Comparison of ENCODE assay signal across 24 cellular contexts in the genomic region with DNA sequence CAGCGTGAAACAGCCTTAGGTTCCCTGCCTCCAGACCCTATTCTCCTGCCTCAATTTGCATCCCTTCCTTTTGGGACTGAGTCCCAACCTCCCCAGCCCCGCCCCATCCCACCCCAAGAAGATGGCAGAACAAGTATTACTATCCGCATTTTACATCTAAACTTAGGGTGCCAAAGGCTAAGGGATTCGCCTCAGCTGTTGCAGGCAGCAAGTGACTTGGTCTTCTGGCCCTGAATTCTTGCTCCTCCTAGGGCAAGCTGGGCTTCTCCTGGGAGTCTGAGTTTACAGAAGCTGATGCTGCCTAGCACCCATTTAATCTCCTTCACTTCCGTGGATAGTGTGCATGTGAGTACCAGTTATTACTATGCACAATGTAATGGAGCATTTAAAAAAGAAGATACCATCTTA.
A peak's percentile ranks its signal among the peaks of the same experiment; 100 is the strongest.
DNase-seq lines count a peak whose midpoint lies in the region; ATAC-seq and TF ChIP-seq lines count a peak whose summit lies in the region.
"Had no signal": no experiment of that assay in that cellular context is flagged by ENCODE, and none has a peak within 500 bp of the region (broad histone marks: within the 10 kb centered on the region; RNA-seq: fewer than 3 reads in every experiment).

No MANE protein-coding gene starts in this region.

- H3K9me2 ChIP-seq in GM23248 (ENCODE audit: insufficient read depth) (no peaks in the 10 kb centered on the region), Karpas-422 (replicated peaks; ENCODE audit: insufficient read depth, low read length) (no peaks in the 10 kb centered on the region)

- peak; percentile 21 to 41 (median 28) for ATAC-seq in right lobe of liver
- no peak for ATAC-seq in effector memory CD8-positive, alpha-beta T cell (replicated peaks)
- ATAC-seq: GM12878, HCT116, PC-3 had no signal

- H3K27ac ChIP-seq in GM23248 (no peak overlapping the region), right lobe of liver (peak overlapping the region in 2 of 3 donors; percentile 72 to 81), Karpas-422 (ENCODE audit: low read length) (no peak overlapping the region)

- H3K36me3 Mint-ChIP-seq in effector memory CD8-positive, alpha-beta T cell (ENCODE audit: insufficient read depth): no peaks in the 10 kb centered on the region
- H3K36me3 Mint-ChIP-seq: CD4-positive, alpha-beta memory T cell had no signal

- peak overlapping the region; percentile 42 for H2AFZ ChIP-seq in GM23248
- no peak overlapping the region for H2AFZ ChIP-seq in Karpas-422 (ENCODE audit: low read length)

- H3K4me2 ChIP-seq in GM23248 (ENCODE audit: unreplicated experiment) (no peak overlapping the region), Karpas-422 (ENCODE audit: low read depth, low read length, poor library complexity, severe bottlenecking) (no peak overlapping the region)

- H3K9me3 ChIP-seq in GM23248 (ENCODE audit: low read depth) (no peaks in the 10 kb centered on the region), NT2/D1 (ENCODE audit: insufficient read depth, low read length) (no peaks in the 10 kb centered on the region), iPS-15b (ENCODE audit: control insufficient read depth, insufficient read depth, low read length) (no peaks in the 10 kb centered on the region), right lobe of liver (no peaks in the 10 kb centered on the region), Karpas-422 (ENCODE audit: low read length) (no peaks in the 10 kb centered on the region)
- H3K9me3 ChIP-seq: BLaER1 treated with 17β-estradiol and CSF1 and Interleukin-3, amounts not matched to agents 10 nM and 100 nM; Caco-2 had no signal

- H3F3A ChIP-seq in GM23248 (ENCODE audit: insufficient read depth): no peaks in the 10 kb centered on the region

- H3K79me2 ChIP-seq in GM23248 (ENCODE audit: insufficient read depth) (no peaks in the 10 kb centered on the region), Karpas-422 (ENCODE audit: low read length) (no peaks in the 10 kb centered on the region)

- WGBS in GM23248 (ENCODE audit: low coverage in 1 of 2, low lambda C conversion rate in 2 of 2, missing lambda C conversion rate in 2 of 2), 2 experiments: 38 to 40% methylated on average over 5 of the region's 5 CpGs
- WGBS in right lobe of liver (ENCODE audit: insufficient coverage, low coverage, low lambda C conversion rate, missing lambda C conversion rate): 6% methylated on average over 3 of the region's 5 CpGs

- H3K9ac ChIP-seq in GM23248: no peak overlapping the region
- no peak overlapping the region for H3K9ac ChIP-seq in NT2/D1 (ENCODE audit: insufficient read length, low read depth)
- no peak overlapping the region for H3K9ac ChIP-seq in iPS-15b (ENCODE audit: low read depth, low read length)
- no peak overlapping the region for H3K9ac ChIP-seq in Karpas-422 (ENCODE audit: low read length)
- H3K9ac ChIP-seq: BLaER1 treated with 17β-estradiol and CSF1 and Interleukin-3, amounts not matched to agents 10 nM and 100 nM had no signal

- H3K9me3 Mint-ChIP-seq in effector memory CD8-positive, alpha-beta T cell: no peaks in the 10 kb centered on the region
- H3K9me3 Mint-ChIP-seq: CD4-positive, alpha-beta memory T cell had no signal

- H3K4me3 ChIP-seq in GM23248 (no peak overlapping the region), NT2/D1 (ENCODE audit: insufficient read length, low read depth) (no peak overlapping the region), iPS-15b (ENCODE audit: low read depth, low read length) (peak overlapping the region; percentile 24), right lobe of liver (peak overlapping the region in 2 of 3 donors; percentile 40 to 42), Karpas-422 (ENCODE audit: low read length) (no peak overlapping the region)
- H3K4me3 ChIP-seq: BLaER1 treated with 17β-estradiol and CSF1 and Interleukin-3, amounts not matched to agents 10 nM and 100 nM; GM12878 had no signal

- H3K4me1 Mint-ChIP-seq in effector memory CD8-positive, alpha-beta T cell (ENCODE audit: low read depth in 2 of 2): peaks cover 3 to 6% of the 10 kb centered on the region in 2 donors

- in situ Hi-C loops in GM23248 (cut with MboI): no loop called here

- H3K27me3 ChIP-seq in GM23248 (replicated peaks; ENCODE audit: insufficient read depth): no peaks in the 10 kb centered on the region
- no peaks in the 10 kb centered on the region for H3K27me3 ChIP-seq in NT2/D1 (ENCODE audit: insufficient read depth, insufficient read length)
- no peaks in the 10 kb centered on the region for H3K27me3 ChIP-seq in iPS-15b (ENCODE audit: control insufficient read depth, insufficient read depth, low read length)
- H3K27me3 ChIP-seq in right lobe of liver: no peaks in the 10 kb centered on the region
- no peaks in the 10 kb centered on the region for H3K27me3 ChIP-seq in Karpas-422 (ENCODE audit: low read length)
- H3K27me3 ChIP-seq: BLaER1 treated with 17β-estradiol and CSF1 and Interleukin-3, amounts not matched to agents 10 nM and 100 nM had no signal

- no peaks in the 10 kb centered on the region; the same call in 1 of the 2 replicates for H3K4me1 ChIP-seq in GM23248 (ENCODE audit: insufficient read depth)
- peaks cover 2% of the 10 kb centered on the region for H3K4me1 ChIP-seq in NT2/D1 (ENCODE audit: insufficient read depth, insufficient read length)
- H3K4me1 ChIP-seq in iPS-15b (ENCODE audit: control insufficient read depth, insufficient read depth, low read length): peaks cover 10% of the 10 kb centered on the region
- peaks cover 0 to 8% (median 0%) of the 10 kb centered on the region in 4 donors for H3K4me1 ChIP-seq in right lobe of liver
- H3K4me1 ChIP-seq in Karpas-422 (ENCODE audit: low read length): no peaks in the 10 kb centered on the region

- intact Hi-C loops in right lobe of liver (cut with DNase I) (no loop called here), posterior cingulate gyrus (cut with DNase I) (no loop called here)

- DNase-seq in GM23248 (no peak), NT2/D1 (ENCODE audit: low read depth, low spot score) (peak; percentile 8), right lobe of liver (no peak), posterior cingulate gyrus (no peak), Karpas-422 (no peak), NCI-H2227 treated with DMSO at 0.1 percent for 48 hours (lab: John Stamatoyannopoulos, UW) (no peak)
- no peak for DNase-seq in effector memory CD8-positive, alpha-beta T cell
- DNase-seq: 8988T; CD4-positive, alpha-beta memory T cell; DMS 273 treated with DMSO at 0.1 percent for 48 hours; DMS79 treated with DMSO at 0.1 percent for 48 hours; NCI-H1694; NCI-H2081; NCI-H446 treated with DMSO at 0.1 percent for 48 hours; NCI-H526 treated with DMSO at 0.1 percent for 48 hours; PC-3; RPMI8226; SHP77; SW 1271 had no signal

- TF ChIP-seq CTCF in right lobe of liver (IDR thresholded peaks at IDR 0.05): no peak

- H3K36me3 ChIP-seq in GM23248 (ENCODE audit: low read depth) (no peaks in the 10 kb centered on the region), NT2/D1 (ENCODE audit: insufficient read depth, insufficient read length, low read length) (no peaks in the 10 kb centered on the region), iPS-15b (ENCODE audit: control insufficient read depth, insufficient read depth, low read length) (no peaks in the 10 kb centered on the region), right lobe of liver (no peaks in the 10 kb centered on the region), Karpas-422 (ENCODE audit: insufficient read depth, low read length) (no peaks in the 10 kb centered on the region)
- H3K36me3 ChIP-seq: BLaER1 treated with 17β-estradiol and CSF1 and Interleukin-3, amounts not matched to agents 10 nM and 100 nM had no signal

- no peak overlapping the region for H3K4me3 Mint-ChIP-seq in effector memory CD8-positive, alpha-beta T cell

- no peaks in the 10 kb centered on the region for H4K20me1 ChIP-seq in GM23248 (ENCODE audit: insufficient read depth)
- no peaks in the 10 kb centered on the region for H4K20me1 ChIP-seq in Karpas-422 (ENCODE audit: insufficient read depth, low read depth, low read length)
- H4K20me1 ChIP-seq: BLaER1 treated with 17β-estradiol and CSF1 and Interleukin-3, amounts not matched to agents 10 nM and 100 nM had no signal

- no peak overlapping the region for H3K27ac Mint-ChIP-seq in effector memory CD8-positive, alpha-beta T cell
- H3K27ac Mint-ChIP-seq: CD4-positive, alpha-beta memory T cell had no signal

- peaks cover 18 to 29% of the 10 kb centered on the region in 2 donors for H3K27me3 Mint-ChIP-seq in effector memory CD8-positive, alpha-beta T cell

- no peak for TF ChIP-seq POLR2A in right lobe of liver (IDR thresholded peaks at IDR 0.05)

Comparison
In these comparisons a context has a peak if more than half of its experiments do, and no peak if none do; other contexts are left out.
1. H3K27ac ChIP-seq: peak in right lobe of liver (2 of 3); none in GM23248 (single experiment) and Karpas-422 (single experiment).
2. H3K4me3 ChIP-seq: peak in iPS-15b (single experiment) and right lobe of liver (2 of 3); none in GM23248 (single experiment), NT2/D1 (single experiment) and Karpas-422 (single experiment).